In genomic region chr2:20604957-20605381, GRCh38 we compare ENCODE assay signal across 12 cellular contexts. TPM values are rescaled to one million over a fixed set of nuclear protein-coding genes. Genes with fewer than 3 reads are reported as not detected.
DNase-seq lines count a peak whose midpoint lies in the region; ATAC-seq and TF ChIP-seq lines count a peak whose summit lies in the region.
"Had no signal": no experiment of that assay in that cellular context is flagged by ENCODE, and none has a peak within 500 bp of the region (broad histone marks: within the 10 kb centered on the region; RNA-seq: fewer than 3 reads in every experiment).

No MANE protein-coding gene starts in this region.

- no peak for ATAC-seq in HG03097 (IDR thresholded peaks at IDR 0.05; ENCODE audit: low FRiP score, unreplicated experiment)

- H3K4me1 Mint-ChIP-seq in mesothelial cell of epicardium, result peaks cover 16% of the 10 kb centered on the region

- peaks cover 11% of the 10 kb centered on the region for H3K9me3 Mint-ChIP-seq in mesothelial cell of epicardium

- peaks cover 7% of the 10 kb centered on the region for H3K36me3 Mint-ChIP-seq in mesothelial cell of epicardium

- H3K27ac Mint-ChIP-seq in mesothelial cell of epicardium, result peak overlapping the region; percentile 70

- TF ChIP-seq CTCF in epithelial cell of esophagus (IDR thresholded peaks at IDR 0.05; ENCODE audit: insufficient read depth, low read depth, low read length, missing control alignments) (no peak), mesothelial cell of epicardium (IDR thresholded peaks at IDR 0.05; ENCODE audit: unreplicated experiment) (no peak)

- peak; percentile 87 for DNase-seq in NCI-H446 treated with DMSO at 0.1 percent for 48 hours (lab: John Stamatoyannopoulos, UW)
- DNase-seq in epithelial cell of esophagus (ENCODE audit: low read depth), result peak; percentile 56
- DNase-seq in mesothelial cell of epicardium (ENCODE audit: low spot score in 2 of 2, unreplicated experiment in 2 of 2), result no peak
- DNase-seq in superior temporal gyrus (ENCODE audit: extremely low spot score), result peak; percentile 72
- DNase-seq in NCI-H82 treated with DMSO at 0.1 percent for 48 hours (lab: John Stamatoyannopoulos, UW; ENCODE audit: unreplicated experiment), result no peak
- no peak for DNase-seq in stimulated activated CD4-positive, alpha-beta T cell treated with anti-CD3 and anti-CD28 coated beads, Interleukin-4, amount 100 ng/mL, for 1 hour
- no peak for DNase-seq in GF-D8 (lab: John Stamatoyannopoulos, UW)
- DNase-seq: GDM1; MM.1S; SHP77; stimulated activated CD4-positive, alpha-beta T cell treated with anti-CD3 and anti-CD28 coated beads, Interleukin-1b, Interleukin-23, amount 100 ng/mL, for 48 hours had no signal

- H3K27me3 Mint-ChIP-seq in mesothelial cell of epicardium (ENCODE audit: low read depth), result no peaks in the 10 kb centered on the region

- no peak overlapping the region for H3K4me3 ChIP-seq in epithelial cell of esophagus (ENCODE audit: low read length)

- no peak overlapping the region for H3K4me3 Mint-ChIP-seq in mesothelial cell of epicardium

RNA-seq across cellular contexts. Expression of gene HS1BP3, which starts 45.9 kb away (rescaled TPM):
- total RNA-seq in mesothelial cell of epicardium, result 14.3 to 16.5 TPM (median 14.6 TPM) in 3 replicates

Comparison
In these comparisons a context has a peak if more than half of its experiments do, and no peak if none do; other contexts are left out.
1. DNase-seq: peak in NCI-H446 treated with DMSO at 0.1 percent for 48 hours (single experiment), epithelial cell of esophagus (single experiment) and superior temporal gyrus (single experiment); none in mesothelial cell of epicardium (0 of 2), NCI-H82 treated with DMSO at 0.1 percent for 48 hours (single experiment), stimulated activated CD4-positive, alpha-beta T cell treated with anti-CD3 and anti-CD28 coated beads, Interleukin-4, amount 100 ng/mL, for 1 hour (single experiment) and GF-D8 (single experiment).